ENCODE assay signal across 24 cellular contexts in genomic region chr9:15592317-15592716, GRCh38.
"Had no signal": no experiment of that assay in that cellular context is flagged by ENCODE, and none has a peak within 500 bp of the region (broad histone marks: within the 10 kb centered on the region; RNA-seq: fewer than 3 reads in every experiment).

No MANE protein-coding gene starts in this region.

- DNase-seq: cortex of kidney; effector memory CD8-positive, alpha-beta T cell; erythroblast; esophagus squamous epithelium; glutamatergic neuron; heart right ventricle; hippocampal formation; immature natural killer cell; islet precursor cell; kidney glomerular epithelial cell; left colon; left ventricle myocardium inferior; lower lobe of right lung; naive thymus-derived CD8-positive, alpha-beta T cell; pancreas; stimulated activated CD4-positive, alpha-beta T cell treated with anti-CD3 and anti-CD28 coated beads, Interleukin-4, amount 100 ng/mL, for 4 hours; stimulated activated naive CD8-positive, alpha-beta T cell treated with anti-CD3 and anti-CD28 coated beads, Interleukin-15, Interleukin-2, amounts not matched to agents 100 U/mL and 50 U/mL, for 24 hours; substantia nigra; testis; tibial artery had no signal

- H3K36me3 ChIP-seq: esophagus squamous epithelium, left ventricle myocardium inferior, lower lobe of right lung, neutrophil, pancreas, tibial artery had no signal

- H3K27me3 Mint-ChIP-seq: effector memory CD8-positive, alpha-beta T cell; naive thymus-derived CD8-positive, alpha-beta T cell; stimulated activated memory B cell treated with anti-CD40 and anti-IgM and Interleukin-4, amounts not matched to agents 10 μg/mL and 1 μg/mL and 100 μg/mL, for 72 hours; type B pancreatic cell had no signal

- H3K4me1 Mint-ChIP-seq: immature natural killer cell; naive thymus-derived CD8-positive, alpha-beta T cell; stimulated activated memory B cell treated with anti-CD40 and anti-IgM and Interleukin-4, amounts not matched to agents 10 μg/mL and 1 μg/mL and 100 μg/mL, for 72 hours had no signal

- ATAC-seq: effector memory CD8-positive, alpha-beta T cell; heart right ventricle; left colon; lower lobe of right lung; naive thymus-derived CD8-positive, alpha-beta T cell; pancreas; sciatic nerve; stimulated activated memory B cell treated with anti-CD40 and anti-IgM and Interleukin-4, amounts not matched to agents 10 μg/mL and 1 μg/mL and 100 μg/mL, for 72 hours; stimulated activated naive CD8-positive, alpha-beta T cell treated with anti-CD3 and anti-CD28 coated beads, Interleukin-15, Interleukin-2, amounts not matched to agents 100 U/mL and 50 U/mL, for 24 hours had no signal

- FAIRE-seq: pancreas had no signal

- H3K9me3 Mint-ChIP-seq: effector memory CD8-positive, alpha-beta T cell; type B pancreatic cell had no signal

- H3K9me3 ChIP-seq: esophagus squamous epithelium, neutrophil, pancreas, testis had no signal

- H3K27me3 ChIP-seq: esophagus squamous epithelium, heart right ventricle, neutrophil, pancreas, testis, tibial artery had no signal

- H3K27ac Mint-ChIP-seq: effector memory CD8-positive, alpha-beta T cell; immature natural killer cell; stimulated activated memory B cell treated with anti-CD40 and anti-IgM and Interleukin-4, amounts not matched to agents 10 μg/mL and 1 μg/mL and 100 μg/mL, for 72 hours; type B pancreatic cell had no signal

- H3K4me3 ChIP-seq: esophagus squamous epithelium, heart right ventricle, left ventricle myocardium inferior, lower lobe of right lung, pancreas, testis, tibial artery had no signal

- H3K4me1 ChIP-seq: esophagus squamous epithelium, heart right ventricle, left ventricle myocardium inferior, lower lobe of right lung, pancreas, testis, tibial artery had no signal

- H3K4me3 Mint-ChIP-seq: effector memory CD8-positive, alpha-beta T cell; immature natural killer cell; naive thymus-derived CD8-positive, alpha-beta T cell; stimulated activated memory B cell treated with anti-CD40 and anti-IgM and Interleukin-4, amounts not matched to agents 10 μg/mL and 1 μg/mL and 100 μg/mL, for 72 hours; type B pancreatic cell had no signal

- H3K27ac ChIP-seq: esophagus squamous epithelium, heart right ventricle, left ventricle myocardium inferior, lower lobe of right lung, neutrophil, pancreas, testis, tibial artery had no signal
